Comparison of ENCODE assay signal across 9 cellular contexts in genomic region chr17:81044764-81045589, GRCh38. TPM values are rescaled to one million over a fixed set of nuclear protein-coding genes. Genes with fewer than 3 reads are reported as not detected.
A peak's percentile ranks its signal among the peaks of the same experiment; 100 is the strongest.
DNase-seq lines count a peak whose midpoint lies in the region; ATAC-seq lines count a peak whose summit lies in the region.
"Had no signal": no experiment of that assay in that cellular context is flagged by ENCODE, and none has a peak within 500 bp of the region (broad histone marks: within the 10 kb centered on the region; RNA-seq: fewer than 3 reads in every experiment).

No MANE protein-coding gene starts in this region.

- peaks cover 18% of the 10 kb centered on the region for H3K4me1 Mint-ChIP-seq in activated T-cell treated with anti-CD3 and anti-CD28 coated beads, Interleukin-2, amount 50 U/mL, for 24 hours (ENCODE audit: low read depth)

- H3K27ac Mint-ChIP-seq in activated T-cell treated with anti-CD3 and anti-CD28 coated beads, Interleukin-2, amount 50 U/mL, for 24 hours = no peak overlapping the region
- H3K27ac Mint-ChIP-seq: B cell had no signal

- no peak for ATAC-seq in GM19023 (IDR thresholded peaks at IDR 0.05; ENCODE audit: unreplicated experiment)

- no peaks in the 10 kb centered on the region for H3K9me3 Mint-ChIP-seq in activated T-cell treated with anti-CD3 and anti-CD28 coated beads, Interleukin-2, amount 50 U/mL, for 24 hours

- H3K27me3 Mint-ChIP-seq in activated T-cell treated with anti-CD3 and anti-CD28 coated beads, Interleukin-2, amount 50 U/mL, for 24 hours = no peaks in the 10 kb centered on the region

- no peaks in the 10 kb centered on the region for H3K36me3 Mint-ChIP-seq in activated T-cell treated with anti-CD3 and anti-CD28 coated beads, Interleukin-2, amount 50 U/mL, for 24 hours (ENCODE audit: low read depth)

- DNase-seq in NCI-H748 (lab: John Stamatoyannopoulos, UW; ENCODE audit: unreplicated experiment) = peak; percentile 39
- no peak for DNase-seq in NCI-H748 treated with DMSO at 0.1 percent for 48 hours (lab: John Stamatoyannopoulos, UW)
- DNase-seq in dermis blood vessel endothelial cell = peak; percentile 96
- DNase-seq in mesenteric fat pad (ENCODE audit: low spot score) = peak; percentile 95
- no peak for DNase-seq in OCI-M2 (lab: John Stamatoyannopoulos, UW; ENCODE audit: unreplicated experiment)
- DNase-seq in COLO829 (ENCODE audit: low spot score) = no peak
- no peak for DNase-seq in activated T-cell treated with anti-CD3 and anti-CD28 coated beads, Interleukin-2, amount 50 U/mL, for 24 hours

- no peak overlapping the region for H3K4me3 Mint-ChIP-seq in activated T-cell treated with anti-CD3 and anti-CD28 coated beads, Interleukin-2, amount 50 U/mL, for 24 hours
- H3K4me3 Mint-ChIP-seq: B cell had no signal

RNA-seq across cellular contexts. Expression of gene BAIAP2, which starts 10.0 kb away (rescaled TPM):
- total RNA-seq in dermis blood vessel endothelial cell (27.7 and 53.9 TPM in 2 replicates), mesenteric fat pad (24.6 TPM)

RNA-seq across cellular contexts. Expression of gene CHMP6, which starts 53.3 kb away (rescaled TPM):
- total RNA-seq in dermis blood vessel endothelial cell = 19.2 and 28.6 TPM in 2 replicates
- 25.3 TPM for total RNA-seq in mesenteric fat pad

Comparison
In these comparisons a context has a peak if more than half of its experiments do, and no peak if none do; other contexts are left out.
1. DNase-seq: peak in NCI-H748 (single experiment), dermis blood vessel endothelial cell (single experiment) and mesenteric fat pad (single experiment); none in NCI-H748 treated with DMSO at 0.1 percent for 48 hours (single experiment), OCI-M2 (single experiment), COLO829 (single experiment) and activated T-cell treated with anti-CD3 and anti-CD28 coated beads, Interleukin-2, amount 50 U/mL, for 24 hours (single experiment).